8 cellular contexts compared by ENCODE assay signal in genomic region chr1:202926578-202927491, GRCh38. TPM values are rescaled to one million over a fixed set of nuclear protein-coding genes. Genes with fewer than 3 reads are reported as not detected.
A peak's percentile ranks its signal among the peaks of the same experiment; 100 is the strongest.
DNase-seq lines count a peak whose midpoint lies in the region; TF ChIP-seq lines count a peak whose summit lies in the region.

Gene KLHL12 (minus strand): TSS chr1:202927234. CDS start chr1:202925162, 2,072 bp downstream.

- TF ChIP-seq CTCF in GM20000 (IDR thresholded peaks at IDR 0.05; ENCODE audit: extremely low read depth, missing control alignments) = peak; percentile 26

- DNase-seq in COLO829 (ENCODE audit: low spot score) = peak; percentile 98
- peak; percentile 95 for DNase-seq in GM20000 (ENCODE audit: low spot score)
- peak; percentile 97 for DNase-seq in HT-29 (ENCODE audit: low spot score)
- peak; percentile 88 for DNase-seq in NK-92 treated with Interleukin-12 subunit alpha and Interleukin-12 subunit beta, amount 100 ng/mL, for 24 hours (lab: John Stamatoyannopoulos, UW)
- peak; percentile 97 for DNase-seq in activated CD8-positive, alpha-beta memory T cell treated with anti-CD3 and anti-CD28 coated beads for 24 hours
- peak; percentile 89 for DNase-seq in effector CD8-positive, alpha-beta T cell (lab: John Stamatoyannopoulos, UW)
- peak; percentile 98 to 99 for DNase-seq in lung microvascular endothelial cell (ENCODE audit: low read depth in 2 of 2)
- peak; percentile 91 to 93 (median 91) for DNase-seq in stimulated activated CD4-positive, alpha-beta T cell treated with anti-CD3 and anti-CD28 coated beads, TNF-alpha, amount 100 ng/mL, for 48 hours (ENCODE audit: low read depth in 3 of 3)

RNA-seq across cellular contexts. Expression of gene KLHL12, which starts in this region (rescaled TPM):
- 12.7 and 15.3 TPM in 2 replicates for total RNA-seq in HT-29 (2014; rRNA removed; shearing (Covaris generic))
- 18.1 and 22.0 TPM in 2 replicates for total RNA-seq in lung microvascular endothelial cell

Comparison
In these comparisons a context has a peak if more than half of its experiments do, and no peak if none do; other contexts are left out.
1. Peak in every context shown above with its lines: DNase-seq.